1 cellular context compared by ENCODE assay signal in genomic region chr16:89413811-89414585, GRCh38.
TF ChIP-seq lines count a peak whose summit lies in the region.

No MANE protein-coding gene starts in this region.

TF ChIP-seq in HEK293, 187 proteins besides CTCF, POLR2A, EP300 and RAD21 (continued from another document):
- TF ChIP-seq GLIS2 (tag by site-specific recombination; IDR thresholded peaks at IDR 0.05) (peak; percentile 47; the same call in 1 of the 2 replicates), GLIS1 (tag by site-specific recombination; IDR thresholded peaks at IDR 0.05) (peak; percentile 73), ZNF791 (tag by site-specific recombination; IDR thresholded peaks at IDR 0.05) (no peak), ZNF585B (tag by site-specific recombination; IDR thresholded peaks at IDR 0.05) (no peak), ZSCAN16 (tag by site-specific recombination; IDR thresholded peaks at IDR 0.05) (no peak), ZNF600 (tag by site-specific recombination; IDR thresholded peaks at IDR 0.05) (peak; percentile 50; the same call in 1 of the 2 replicates), KLF17 (tag by site-specific recombination; IDR thresholded peaks at IDR 0.05) (no peak), ZNF792 (tag by site-specific recombination; IDR thresholded peaks at IDR 0.05) (no peak), ZNF521 (tag by site-specific recombination; IDR thresholded peaks at IDR 0.05) (no peak), ZIC2 (tag by site-specific recombination; IDR thresholded peaks at IDR 0.05) (no peak), ZFP69B (tag by site-specific recombination; IDR thresholded peaks at IDR 0.05) (no peak), HOXD13 (CRISPR knock-in tag; IDR thresholded peaks at IDR 0.05; ENCODE audit: borderline replicate concordance) (no peak), ZNF473 (tag by site-specific recombination; IDR thresholded peaks at IDR 0.05) (no peak), TSHZ1 (tag by site-specific recombination; IDR thresholded peaks at IDR 0.05; ENCODE audit: borderline replicate concordance) (no peak), ZNF302 (tag by site-specific recombination; IDR thresholded peaks at IDR 0.05; ENCODE audit: low read depth) (no peak)
